Comparison of ENCODE assay signal across 1 cellular context in the genomic region with DNA sequence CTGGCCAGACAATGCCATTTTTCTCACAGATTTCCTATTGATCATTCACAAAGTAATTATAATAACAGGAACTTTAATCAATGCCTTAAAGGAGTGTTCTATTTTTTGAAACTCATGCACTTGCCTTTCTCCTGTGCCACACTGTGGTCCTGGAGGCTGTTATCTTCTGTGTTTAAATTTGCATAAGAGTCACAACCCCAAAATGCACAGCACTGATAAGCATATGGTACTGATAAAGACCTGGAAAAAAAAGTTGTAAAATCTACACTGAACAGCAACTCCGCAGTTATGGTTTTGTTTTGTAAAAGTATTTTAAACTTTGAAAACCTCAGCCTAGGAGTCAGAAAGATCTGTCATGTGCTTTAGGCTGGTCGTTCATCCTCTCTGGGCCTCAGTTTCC.
TF ChIP-seq lines count a peak whose summit lies in the region.

No MANE protein-coding gene starts in this region.

TF ChIP-seq in K562, 482 proteins besides CTCF, POLR2A, EP300 and RAD21 (continued from another document and continues in another):
- TF ChIP-seq SMAD1 (IDR thresholded peaks at IDR 0.05; ENCODE audit: low read depth, low read length, partially characterized antibody) (peak; percentile 50), RCOR1 (IDR thresholded peaks at IDR 0.05; ENCODE audit: borderline replicate concordance in 1 of 2, low read depth in 2 of 2, low read length in 2 of 2) (peak; percentile 44 to 93; a peak in 3 of 4 replicates), ZNF24 (IDR thresholded peaks at IDR 0.05) (no peak), STAG1 (CRISPR knock-in tag; IDR thresholded peaks at IDR 0.05; ENCODE audit: borderline replicate concordance) (no peak), NCOA6 (IDR thresholded peaks at IDR 0.05) (no peak), NFRKB (IDR thresholded peaks at IDR 0.05; ENCODE audit: low read depth) (no peak), TEAD4 (IDR thresholded peaks at IDR 0.05; ENCODE audit: low read length) (peak; percentile 97), TEAD4 (CRISPR knock-in tag; IDR thresholded peaks at IDR 0.05; ENCODE audit: borderline replicate concordance) (no peak), ZNF277 (CRISPR knock-in tag; IDR thresholded peaks at IDR 0.05; ENCODE audit: borderline replicate concordance) (no peak), SPI1 (IDR thresholded peaks at IDR 0.05; ENCODE audit: borderline replicate concordance, low read depth, low read length) (no peak), E2F4 (CRISPR knock-in tag; IDR thresholded peaks at IDR 0.05; ENCODE audit: low read depth) (no peak), SETDB1 (IDR thresholded peaks at IDR 0.05; ENCODE audit: low read length) (no peak), HCFC1 (IDR thresholded peaks at IDR 0.05; ENCODE audit: low read depth, low read length) (no peak), ZNF217 (CRISPR knock-in tag; IDR thresholded peaks at IDR 0.05) (no peak), ASH1L (IDR thresholded peaks at IDR 0.05; ENCODE audit: borderline replicate concordance, low read depth, partially characterized antibody) (no peak), NFIC (IDR thresholded peaks at IDR 0.05) (peak; percentile 69), LCOR (CRISPR knock-in tag; IDR thresholded peaks at IDR 0.05) (peak; percentile 71; the same call in 1 of the 2 replicates), SMARCA5 (IDR thresholded peaks at IDR 0.05) (no peak), CREB3L1 (IDR thresholded peaks at IDR 0.05; ENCODE audit: borderline replicate concordance, low read depth) (no peak), ZNF76 (CRISPR knock-in tag; IDR thresholded peaks at IDR 0.05; ENCODE audit: borderline replicate concordance) (no peak), GATA2 (CRISPR knock-in tag; IDR thresholded peaks at IDR 0.05) (peak; percentile 78), AFF4 (CRISPR knock-in tag; IDR thresholded peaks at IDR 0.05) (no peak), TAF1 (IDR thresholded peaks at IDR 0.05; ENCODE audit: control insufficient read depth, extremely low read depth, insufficient read depth, low read length, severe bottlenecking) (no peak), SIX5 (IDR thresholded peaks at IDR 0.05; ENCODE audit: borderline replicate concordance in 1 of 2, insufficient read depth in 1 of 2, low read depth in 1 of 2, low read length in 2 of 2) (no peak), PML (IDR thresholded peaks at IDR 0.05; ENCODE audit: low read length) (peak; percentile 91), MYNN (IDR thresholded peaks at IDR 0.05) (0 out of 2 replicates have a peak, but pooled peaks have one; percentile 47), MYNN (CRISPR knock-in tag; IDR thresholded peaks at IDR 0.05) (no peak), FOXA3 (CRISPR knock-in tag; conservative IDR thresholded peaks at IDR 0.05 in 1 of 2, IDR thresholded peaks at IDR 0.05 in 1 of 2) (peak in 1 of 2 experiments; percentile 57; a peak in 2 of 4 replicates), THRAP3 (IDR thresholded peaks at IDR 0.05; ENCODE audit: borderline replicate concordance) (no peak), SP2 (IDR thresholded peaks at IDR 0.05; ENCODE audit: extremely low read depth, low read depth, low read length, poor library complexity, severe bottlenecking) (no peak), ZNF668 (CRISPR knock-in tag; IDR thresholded peaks at IDR 0.05) (no peak), MTF1 (CRISPR knock-in tag; IDR thresholded peaks at IDR 0.05; ENCODE audit: borderline replicate concordance) (no peak), CTBP1 (IDR thresholded peaks at IDR 0.05; ENCODE audit: borderline replicate concordance) (peak; percentile 43; the same call in 1 of the 2 replicates), MYC (IDR thresholded peaks at IDR 0.05; ENCODE audit: low read depth, low read length) (no peak), MYC (CRISPR knock-in tag; IDR thresholded peaks at IDR 0.05; ENCODE audit: borderline replicate concordance, low read depth) (no peak), BRF2 (IDR thresholded peaks at IDR 0.05; ENCODE audit: borderline replicate concordance, insufficient read depth, insufficient read length) (no peak), NFIX (CRISPR knock-in tag; IDR thresholded peaks at IDR 0.05; ENCODE audit: low read depth) (no peak), ZNF449 (CRISPR knock-in tag; IDR thresholded peaks at IDR 0.05) (no peak), TRIM24 (IDR thresholded peaks at IDR 0.05) (peak; percentile 40 to 76; a peak in 3 of 4 replicates), PYGO2 (tag; IDR thresholded peaks at IDR 0.05) (no peak), THAP12 (CRISPR knock-in tag; IDR thresholded peaks at IDR 0.05) (no peak), HNRNPLL (IDR thresholded peaks at IDR 0.05; ENCODE audit: low read depth, low read length, poor library complexity, severe bottlenecking) (no peak), ZC3H8 (IDR thresholded peaks at IDR 0.05) (no peak)
- TF ChIP-seq, protein P1, sequence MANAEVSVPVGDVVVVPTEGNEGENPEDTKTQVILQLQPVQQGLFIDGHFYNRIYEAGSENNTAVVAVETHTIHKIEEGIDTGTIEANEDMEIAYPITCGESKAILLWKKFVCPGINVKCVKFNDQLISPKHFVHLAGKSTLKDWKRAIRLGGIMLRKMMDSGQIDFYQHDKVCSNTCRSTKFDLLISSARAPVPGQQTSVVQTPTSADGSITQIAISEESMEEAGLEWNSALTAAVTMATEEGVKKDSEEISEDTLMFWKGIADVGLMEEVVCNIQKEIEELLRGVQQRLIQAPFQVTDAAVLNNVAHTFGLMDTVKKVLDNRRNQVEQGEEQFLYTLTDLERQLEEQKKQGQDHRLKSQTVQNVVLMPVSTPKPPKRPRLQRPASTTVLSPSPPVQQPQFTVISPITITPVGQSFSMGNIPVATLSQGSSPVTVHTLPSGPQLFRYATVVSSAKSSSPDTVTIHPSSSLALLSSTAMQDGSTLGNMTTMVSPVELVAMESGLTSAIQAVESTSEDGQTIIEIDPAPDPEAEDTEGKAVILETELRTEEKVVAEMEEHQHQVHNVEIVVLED (CRISPR knock-in tag; IDR thresholded peaks at IDR 0.05), result no peak
- TF ChIP-seq, protein P2, sequence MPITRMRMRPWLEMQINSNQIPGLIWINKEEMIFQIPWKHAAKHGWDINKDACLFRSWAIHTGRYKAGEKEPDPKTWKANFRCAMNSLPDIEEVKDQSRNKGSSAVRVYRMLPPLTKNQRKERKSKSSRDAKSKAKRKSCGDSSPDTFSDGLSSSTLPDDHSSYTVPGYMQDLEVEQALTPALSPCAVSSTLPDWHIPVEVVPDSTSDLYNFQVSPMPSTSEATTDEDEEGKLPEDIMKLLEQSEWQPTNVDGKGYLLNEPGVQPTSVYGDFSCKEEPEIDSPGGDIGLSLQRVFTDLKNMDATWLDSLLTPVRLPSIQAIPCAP (CRISPR knock-in tag; IDR thresholded peaks at IDR 0.05; ENCODE audit: borderline replicate concordance), result no peak
- TF ChIP-seq, protein P3, sequence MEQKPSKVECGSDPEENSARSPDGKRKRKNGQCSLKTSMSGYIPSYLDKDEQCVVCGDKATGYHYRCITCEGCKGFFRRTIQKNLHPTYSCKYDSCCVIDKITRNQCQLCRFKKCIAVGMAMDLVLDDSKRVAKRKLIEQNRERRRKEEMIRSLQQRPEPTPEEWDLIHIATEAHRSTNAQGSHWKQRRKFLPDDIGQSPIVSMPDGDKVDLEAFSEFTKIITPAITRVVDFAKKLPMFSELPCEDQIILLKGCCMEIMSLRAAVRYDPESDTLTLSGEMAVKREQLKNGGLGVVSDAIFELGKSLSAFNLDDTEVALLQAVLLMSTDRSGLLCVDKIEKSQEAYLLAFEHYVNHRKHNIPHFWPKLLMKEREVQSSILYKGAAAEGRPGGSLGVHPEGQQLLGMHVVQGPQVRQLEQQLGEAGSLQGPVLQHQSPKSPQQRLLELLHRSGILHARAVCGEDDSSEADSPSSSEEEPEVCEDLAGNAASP (IDR thresholded peaks at IDR 0.05), result no peak
